ENCODE assay signal across 9 cellular contexts in genomic region chr22:31148516-31148915, GRCh38. TPM values are rescaled to one million over a fixed set of nuclear protein-coding genes. Genes with fewer than 3 reads are reported as not detected.
DNase-seq lines count a peak whose midpoint lies in the region; ATAC-seq and TF ChIP-seq lines count a peak whose summit lies in the region.
"Had no signal": no experiment of that assay in that cellular context is flagged by ENCODE, and none has a peak within 500 bp of the region (broad histone marks: within the 10 kb centered on the region; RNA-seq: fewer than 3 reads in every experiment).

No MANE protein-coding gene starts in this region.

- intact Hi-C loops in mammary epithelial cell (cut with micrococcal nuclease), result loop anchor here (2.0 kb wide), 1 partner anchor 514 kb away; the partner anchor contains the start of gene SLC35E4
- intact Hi-C loops in gastrocnemius medialis (cut with DNase I; ENCODE audit: low total_unique reads), result loop anchor here (5.0 kb wide), 1 partner anchor 201 kb away; no protein-coding TSS in a partner anchor

- H3K27ac ChIP-seq in GM23248 (no peak overlapping the region), mammary epithelial cell (ENCODE audit: insufficient read depth, low read depth, low read length) (no peak overlapping the region), right atrium auricular region (peak overlapping the region; percentile 69 to 70), gastrocnemius medialis (peak overlapping the region; percentile 36 to 70 (median 57))
- H3K27ac ChIP-seq: BLaER1 treated with 17β-estradiol and CSF1 and Interleukin-3, amounts not matched to agents 10 nM and 100 nM had no signal

- H3K4me1 ChIP-seq in GM23248 (ENCODE audit: insufficient read depth) (no peaks in the 10 kb centered on the region), mammary epithelial cell (ENCODE audit: insufficient read depth, low read length) (no peaks in the 10 kb centered on the region), right atrium auricular region (peaks cover 0 to 14% of the 10 kb centered on the region in 2 donors), gastrocnemius medialis (peaks cover 0 to 9% of the 10 kb centered on the region in 2 donors)

- H3K9me3 ChIP-seq in GM23248 (ENCODE audit: low read depth), result peaks cover 8% of the 10 kb centered on the region
- H3K9me3 ChIP-seq in mammary epithelial cell (replicated peaks; ENCODE audit: insufficient read depth, low read length), result peaks cover 9% of the 10 kb centered on the region
- H3K9me3 ChIP-seq in right atrium auricular region, result no peaks in the 10 kb centered on the region
- no peaks in the 10 kb centered on the region for H3K9me3 ChIP-seq in gastrocnemius medialis

- H3K9ac ChIP-seq in GM23248 (0 out of 2 replicates have a peak overlapping the region, but pooled peaks have one; percentile 8), mammary epithelial cell (ENCODE audit: insufficient read depth, low read length) (no peak overlapping the region)
- H3K9ac ChIP-seq: BLaER1 treated with 17β-estradiol and CSF1 and Interleukin-3, amounts not matched to agents 10 nM and 100 nM had no signal

- dilution Hi-C loops in mammary epithelial cell (cut with HindIII; ENCODE audit: low sequenced_read_pairs), result no loop called here

- H3F3A ChIP-seq in GM23248 (ENCODE audit: insufficient read depth), result no peaks in the 10 kb centered on the region

- no peaks in the 10 kb centered on the region for H3K27me3 ChIP-seq in GM23248 (replicated peaks; ENCODE audit: insufficient read depth)
- no peaks in the 10 kb centered on the region for H3K27me3 ChIP-seq in mammary epithelial cell (ENCODE audit: insufficient read depth, low read length)
- no peaks in the 10 kb centered on the region for H3K27me3 ChIP-seq in right atrium auricular region
- H3K27me3 ChIP-seq in gastrocnemius medialis, result no peaks in the 10 kb centered on the region
- H3K27me3 ChIP-seq: BLaER1 treated with 17β-estradiol and CSF1 and Interleukin-3, amounts not matched to agents 10 nM and 100 nM had no signal

- TF ChIP-seq POLR2A in gastrocnemius medialis (IDR thresholded peaks at IDR 0.05), result no peak

- BruUV-seq in mammary epithelial cell (replicated peaks; lab: Mats Ljungman, UMichigan), result no TSS peak

- H3K4me2 ChIP-seq in GM23248 (ENCODE audit: unreplicated experiment) (no peak overlapping the region), mammary epithelial cell (ENCODE audit: insufficient read depth, low read depth, low read length) (no peak overlapping the region)
- H3K4me2 ChIP-seq: BLaER1 treated with 17β-estradiol and CSF1 and Interleukin-3, amounts not matched to agents 10 nM and 100 nM had no signal

- H3K36me3 ChIP-seq in GM23248 (ENCODE audit: low read depth), result no peaks in the 10 kb centered on the region
- H3K36me3 ChIP-seq in mammary epithelial cell (ENCODE audit: insufficient read depth, low read length), result no peaks in the 10 kb centered on the region
- H3K36me3 ChIP-seq in right atrium auricular region, result no peaks in the 10 kb centered on the region
- no peaks in the 10 kb centered on the region for H3K36me3 ChIP-seq in gastrocnemius medialis
- H3K36me3 ChIP-seq: BLaER1 treated with 17β-estradiol and CSF1 and Interleukin-3, amounts not matched to agents 10 nM and 100 nM had no signal

- in situ Hi-C loops in GM23248 (cut with MboI), result no loop called here
- in situ Hi-C loops in mammary epithelial cell (cut with MboI; ENCODE audit: low sequenced_read_pairs in 2 of 2), result no loop called here
- in situ Hi-C loops in gastrocnemius medialis (cut with MboI; ENCODE audit: low sequenced_read_pairs in 4 of 4), result loop anchor here in 2 of 4 donors (5.0 to 25.0 kb wide), 3 partner anchors 56 to 386 kb away; no protein-coding TSS in a partner anchor

- WGBS in GM23248 (ENCODE audit: low coverage in 1 of 2, low lambda C conversion rate in 2 of 2, missing lambda C conversion rate in 2 of 2), 2 experiments, result 78 to 88% methylated on average over 1 of the region's 1 CpG
- WGBS in mammary epithelial cell (ENCODE audit: low coverage, missing lambda C conversion rate), result 82% methylated on average over 1 of the region's 1 CpG

- CTCF ChIA-PET in mammary epithelial cell (lab: Charles Lee; ENCODE audit: low non-redundant PET), result interaction anchor here (1.3 kb wide), 1 partner anchor 41 kb away, joined by 4 read pairs; the partner anchor contains the start of gene SELENOM

- no peaks in the 10 kb centered on the region for H3K9me2 ChIP-seq in GM23248 (ENCODE audit: insufficient read depth)

- H2AFZ ChIP-seq in GM23248, result peak overlapping the region; percentile 72
- peak overlapping the region; percentile 14 for H2AFZ ChIP-seq in mammary epithelial cell (ENCODE audit: low read depth, low read length)

- ATAC-seq in gastrocnemius medialis (peak; percentile 23 to 32), HG03520 (IDR thresholded peaks at IDR 0.05; ENCODE audit: unreplicated experiment) (no peak)

- no peak overlapping the region for H3K4me3 ChIP-seq in GM23248
- no peak overlapping the region for H3K4me3 ChIP-seq in mammary epithelial cell (replicated peaks in 1 of 3; ENCODE audit: insufficient read depth in 1 of 3, low read depth in 2 of 3, low read length in 3 of 3)
- H3K4me3 ChIP-seq in right atrium auricular region, result no peak overlapping the region
- H3K4me3 ChIP-seq in gastrocnemius medialis, result no peak overlapping the region
- H3K4me3 ChIP-seq: BLaER1 treated with 17β-estradiol and CSF1 and Interleukin-3, amounts not matched to agents 10 nM and 100 nM had no signal

- H4K20me1 ChIP-seq in GM23248 (ENCODE audit: insufficient read depth) (no peaks in the 10 kb centered on the region), mammary epithelial cell (ENCODE audit: insufficient read depth, low read length) (no peaks in the 10 kb centered on the region)
- H4K20me1 ChIP-seq: BLaER1 treated with 17β-estradiol and CSF1 and Interleukin-3, amounts not matched to agents 10 nM and 100 nM had no signal

- DNase-seq in GM23248 (peak; percentile 11), mammary epithelial cell (no peak), right atrium auricular region (ENCODE audit: low spot score) (no peak), gastrocnemius medialis (no peak), DMS 273 (lab: John Stamatoyannopoulos, UW; ENCODE audit: unreplicated experiment) (no peak), cerebellum (ENCODE audit: low spot score) (no peak)
- no peak for DNase-seq in stimulated activated CD8-positive, alpha-beta memory T cell treated with anti-CD3 and anti-CD28 coated beads, Interleukin-4, amount 100 ng/mL, for 48 hours

- TF ChIP-seq CTCF in mammary epithelial cell (conservative IDR thresholded peaks at IDR 0.05 in 1 of 2, IDR thresholded peaks at IDR 0.05 in 1 of 2; ENCODE audit: extremely low read depth in 1 of 2, insufficient read depth in 1 of 2, low read depth in 1 of 2, low read length in 2 of 2) (no peak), right atrium auricular region (IDR thresholded peaks at IDR 0.05) (no peak), gastrocnemius medialis (IDR thresholded peaks at IDR 0.05 in 4 of 5, conservative IDR thresholded peaks at IDR 0.05 in 1 of 5) (no peak)

- H3K79me2 ChIP-seq in GM23248 (ENCODE audit: insufficient read depth) (no peaks in the 10 kb centered on the region), mammary epithelial cell (ENCODE audit: insufficient read depth, low read length) (no peaks in the 10 kb centered on the region)

RNA-seq across cellular contexts. Expression of gene PLA2G3, which starts 8.2 kb away (rescaled TPM):
- total RNA-seq in GM23248 (2014; rRNA removed; shearing (Covaris generic)), result not detected in 2 replicates
- polyA plus RNA-seq in GM23248 (2016; fragmentation: Nextera tagmentation; extraction: Ambion mirVana) (not detected in 2 replicates), mammary epithelial cell (not detected)
- total RNA-seq in mammary epithelial cell (not detected), right atrium auricular region (not detected), gastrocnemius medialis (not detected), cerebellum (not detected)
- polyA minus RNA-seq in mammary epithelial cell, result not detected

RNA-seq across cellular contexts. Expression of gene RNF185, which starts 11.5 kb away (rescaled TPM):
- 46.2 and 47.3 TPM in 2 replicates for total RNA-seq in GM23248 (2014; rRNA removed; shearing (Covaris generic))
- 49.8 and 52.0 TPM in 2 replicates for polyA plus RNA-seq in GM23248 (2016; fragmentation: Nextera tagmentation; extraction: Ambion mirVana)
- total RNA-seq in mammary epithelial cell, result 10 to 100 TPM; 29.2 to 47.3 TPM
- polyA plus RNA-seq in mammary epithelial cell, result 26.3 TPM
- 18.2 TPM for polyA minus RNA-seq in mammary epithelial cell
- 10 to 100 TPM; 17.6 to 26.8 TPM for total RNA-seq in right atrium auricular region
- 10 to 100 TPM; 23.8 to 28.1 (median 27.6) TPM for total RNA-seq in gastrocnemius medialis
- 20.7 TPM for total RNA-seq in cerebellum

RNA-seq across cellular contexts. Expression of gene INPP5J, which starts 25.8 kb away (rescaled TPM):
- total RNA-seq in GM23248 (2014; rRNA removed; shearing (Covaris generic)), result 0.13 TPM in 1 of 2 replicates, not detected in the other
- 0.15 and 0.26 TPM in 2 replicates for polyA plus RNA-seq in GM23248 (2016; fragmentation: Nextera tagmentation; extraction: Ambion mirVana)
- total RNA-seq in mammary epithelial cell, result 1 to 10 TPM in 1 of 2 donors, under 1 TPM in 1; 0.50 to 2.7 TPM
- polyA plus RNA-seq in mammary epithelial cell, result 0.37 TPM
- polyA minus RNA-seq in mammary epithelial cell, result 2.4 TPM
- 10 to 100 TPM; 17.6 to 26.3 TPM for total RNA-seq in right atrium auricular region
- total RNA-seq in gastrocnemius medialis, result under 1 TPM; 0.15 to 0.33 (median 0.28) TPM
- total RNA-seq in cerebellum, result 0.73 TPM

RNA-seq across cellular contexts. Expression of gene SELENOM, which starts 41.1 kb away (rescaled TPM):
- 216 and 268 TPM in 2 replicates for total RNA-seq in GM23248 (2014; rRNA removed; shearing (Covaris generic))
- polyA plus RNA-seq in GM23248 (2016; fragmentation: Nextera tagmentation; extraction: Ambion mirVana) (522 and 537 TPM in 2 replicates), mammary epithelial cell (21.8 TPM)
- total RNA-seq in mammary epithelial cell (10 to 100 TPM; 24.6 to 38.7 TPM), right atrium auricular region (100 to 1,000 TPM; 133 to 358 TPM), gastrocnemius medialis (100 to 1,000 TPM; 144 to 184 (median 157) TPM), cerebellum (11.1 TPM)
- polyA minus RNA-seq in mammary epithelial cell, result 4.7 TPM

Comparison
In these comparisons a context has a peak if more than half of its experiments do, and no peak if none do; other contexts are left out.
1. H3K27ac ChIP-seq: peak in right atrium auricular region (2 of 2) and gastrocnemius medialis (4 of 4); none in GM23248 (single experiment) and mammary epithelial cell (single experiment).
2. RNA of gene INPP5J, which starts 25.8 kb away (total RNA-seq): 17.6 to 26.3 TPM in right atrium auricular region; 0.50 to 2.7 TPM in mammary epithelial cell, 0.73 TPM in cerebellum (single experiment), 0.15 to 0.33 TPM in gastrocnemius medialis and 0.13 TPM in GM23248; every median in the first group is over 4 times any median in the second.